8 cellular contexts compared by ENCODE assay signal in the genomic region with DNA sequence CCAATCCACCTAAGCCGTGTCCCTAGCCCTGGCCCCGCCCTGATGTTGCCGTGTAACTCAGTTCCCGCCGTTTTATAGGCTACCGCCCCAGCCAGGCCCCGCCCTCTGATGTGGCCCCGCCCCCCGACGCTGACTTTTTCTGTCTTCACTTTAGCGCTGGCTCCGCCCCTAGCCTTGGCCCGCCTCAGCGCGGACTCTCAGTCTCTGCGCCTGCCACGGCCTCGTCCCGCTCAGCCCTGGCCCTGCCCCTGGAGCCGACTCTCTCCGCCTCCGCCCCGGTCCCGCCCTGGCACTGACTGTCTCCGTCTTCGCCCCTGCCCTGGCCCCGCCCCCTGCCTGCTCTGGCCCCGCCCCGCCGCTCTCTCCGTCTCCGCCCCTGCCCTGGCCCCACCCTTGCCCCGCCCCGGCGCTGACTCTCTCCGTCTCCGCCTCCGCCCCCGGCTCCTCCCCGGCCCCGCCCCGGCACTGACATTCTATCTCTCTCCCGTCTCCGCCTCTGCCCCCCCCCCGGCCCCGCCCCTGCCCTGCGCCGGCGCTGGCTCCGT.
DNase-seq lines count a peak whose midpoint lies in the region; TF ChIP-seq lines count a peak whose summit lies in the region.

No MANE protein-coding gene starts in this region.

- H3K4me3 ChIP-seq in LNCaP clone FGC (ENCODE audit: low read depth, low read length), result no peak overlapping the region
- peak overlapping the region; percentile 33 for H3K4me3 ChIP-seq in fibroblast of mammary gland (ENCODE audit: control insufficient read depth, low read depth, low read length)

- H3K27ac Mint-ChIP-seq in nephron, result peak overlapping the region; percentile 67 to 91 (median 88)

- peaks cover 3% of the 10 kb centered on the region for H3K9me3 Mint-ChIP-seq in nephron

- H3K36me3 Mint-ChIP-seq in nephron (ENCODE audit: low read depth), result no peaks in the 10 kb centered on the region

- H3K27me3 Mint-ChIP-seq in nephron (ENCODE audit: low read depth), result peaks cover 4% of the 10 kb centered on the region

- peak; percentile 99 for DNase-seq in DMS79 treated with DMSO at 0.1 percent for 48 hours (lab: John Stamatoyannopoulos, UW)
- DNase-seq in GOT3 (lab: John Stamatoyannopoulos, UW), result peak; percentile 99
- DNase-seq in LNCaP clone FGC (ENCODE audit: low read depth), result peak; percentile 88
- peak; percentile 96 for DNase-seq in RKO (ENCODE audit: low spot score)
- DNase-seq in activated T-helper 1 cell treated with anti-CD3 and anti-CD28 coated beads, Interleukin-2, amount 50 U/mL, for 16 hours (ENCODE audit: low read depth in 1 of 2, low spot score in 1 of 2), result peak; percentile 99 to 100
- peak; percentile 95 for DNase-seq in fibroblast of mammary gland (ENCODE audit: low read depth)
- peak; percentile 98 to 100 (median 100) for DNase-seq in stimulated activated naive CD4-positive, alpha-beta T cell (lab: John Stamatoyannopoulos, UW)

- TF ChIP-seq CTCF in LNCaP clone FGC (IDR thresholded peaks at IDR 0.05; ENCODE audit: control insufficient read depth, extremely low read depth, insufficient read depth) (no peak), fibroblast of mammary gland (conservative IDR thresholded peaks at IDR 0.05; ENCODE audit: control insufficient read depth, insufficient read depth, low read depth, low read length) (no peak), nephron (IDR thresholded peaks at IDR 0.05; ENCODE audit: unreplicated experiment in 3 of 3) (no peak)

- no peaks in the 10 kb centered on the region for H3K4me1 Mint-ChIP-seq in nephron

- peak overlapping the region; percentile 85 to 86 (median 86) for H3K4me3 Mint-ChIP-seq in nephron
